In the genomic region with DNA sequence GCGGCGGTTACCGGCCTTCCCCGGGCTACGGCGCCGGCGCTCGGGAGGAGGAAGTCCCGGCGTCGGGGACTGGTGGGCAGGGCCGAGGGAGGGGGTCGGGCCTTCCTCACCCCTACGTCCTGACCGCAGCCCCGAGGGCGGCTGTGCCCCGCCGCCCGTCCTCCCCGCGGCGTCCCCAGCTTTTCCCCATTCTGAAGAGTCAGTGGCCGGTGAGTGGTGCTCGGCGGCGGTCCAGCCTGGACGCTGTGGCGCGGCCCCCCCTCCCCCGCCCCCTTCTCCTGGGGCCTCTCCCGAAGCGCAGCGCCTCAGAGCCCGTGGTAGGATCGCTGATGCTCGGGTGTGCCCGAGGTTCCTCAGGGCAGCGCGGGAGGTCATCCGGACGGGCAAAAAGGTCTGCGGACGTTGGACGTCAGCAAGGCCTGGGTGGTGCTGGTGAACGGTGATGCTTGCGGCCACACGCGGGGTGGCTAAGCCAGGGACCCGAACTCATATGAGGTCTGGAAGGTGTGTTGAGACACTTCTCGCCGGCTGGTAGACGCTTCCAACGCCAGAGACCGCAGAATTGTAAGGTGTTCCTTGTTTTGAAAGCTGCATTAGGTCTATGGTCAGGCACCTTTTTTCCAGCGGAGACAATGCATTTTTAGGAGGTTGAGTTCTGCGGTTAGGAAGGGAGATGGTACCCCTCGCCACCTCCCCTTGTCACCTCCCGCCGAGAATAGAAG, we compare ENCODE assay signal across 1 cellular context.
TF ChIP-seq lines count a peak whose summit lies in the region.

No MANE protein-coding gene starts in this region.

TF ChIP-seq in K562, 482 proteins besides CTCF, POLR2A, EP300 and RAD21 (continues in another document):
- TF ChIP-seq, protein P1, sequence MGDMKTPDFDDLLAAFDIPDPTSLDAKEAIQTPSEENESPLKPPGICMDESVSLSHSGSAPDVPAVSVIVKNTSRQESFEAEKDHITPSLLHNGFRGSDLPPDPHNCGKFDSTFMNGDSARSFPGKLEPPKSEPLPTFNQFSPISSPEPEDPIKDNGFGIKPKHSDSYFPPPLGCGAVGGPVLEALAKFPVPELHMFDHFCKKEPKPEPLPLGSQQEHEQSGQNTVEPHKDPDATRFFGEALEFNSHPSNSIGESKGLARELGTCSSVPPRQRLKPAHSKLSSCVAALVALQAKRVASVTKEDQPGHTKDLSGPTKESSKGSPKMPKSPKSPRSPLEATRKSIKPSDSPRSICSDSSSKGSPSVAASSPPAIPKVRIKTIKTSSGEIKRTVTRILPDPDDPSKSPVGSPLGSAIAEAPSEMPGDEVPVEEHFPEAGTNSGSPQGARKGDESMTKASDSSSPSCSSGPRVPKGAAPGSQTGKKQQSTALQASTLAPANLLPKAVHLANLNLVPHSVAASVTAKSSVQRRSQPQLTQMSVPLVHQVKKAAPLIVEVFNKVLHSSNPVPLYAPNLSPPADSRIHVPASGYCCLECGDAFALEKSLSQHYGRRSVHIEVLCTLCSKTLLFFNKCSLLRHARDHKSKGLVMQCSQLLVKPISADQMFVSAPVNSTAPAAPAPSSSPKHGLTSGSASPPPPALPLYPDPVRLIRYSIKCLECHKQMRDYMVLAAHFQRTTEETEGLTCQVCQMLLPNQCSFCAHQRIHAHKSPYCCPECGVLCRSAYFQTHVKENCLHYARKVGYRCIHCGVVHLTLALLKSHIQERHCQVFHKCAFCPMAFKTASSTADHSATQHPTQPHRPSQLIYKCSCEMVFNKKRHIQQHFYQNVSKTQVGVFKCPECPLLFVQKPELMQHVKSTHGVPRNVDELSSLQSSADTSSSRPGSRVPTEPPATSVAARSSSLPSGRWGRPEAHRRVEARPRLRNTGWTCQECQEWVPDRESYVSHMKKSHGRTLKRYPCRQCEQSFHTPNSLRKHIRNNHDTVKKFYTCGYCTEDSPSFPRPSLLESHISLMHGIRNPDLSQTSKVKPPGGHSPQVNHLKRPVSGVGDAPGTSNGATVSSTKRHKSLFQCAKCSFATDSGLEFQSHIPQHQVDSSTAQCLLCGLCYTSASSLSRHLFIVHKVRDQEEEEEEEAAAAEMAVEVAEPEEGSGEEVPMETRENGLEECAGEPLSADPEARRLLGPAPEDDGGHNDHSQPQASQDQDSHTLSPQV (IDR thresholded peaks at IDR 0.05), result 0 out of 2 replicates have a peak, but pooled peaks have one; percentile 21
- TF ChIP-seq, protein P2, sequence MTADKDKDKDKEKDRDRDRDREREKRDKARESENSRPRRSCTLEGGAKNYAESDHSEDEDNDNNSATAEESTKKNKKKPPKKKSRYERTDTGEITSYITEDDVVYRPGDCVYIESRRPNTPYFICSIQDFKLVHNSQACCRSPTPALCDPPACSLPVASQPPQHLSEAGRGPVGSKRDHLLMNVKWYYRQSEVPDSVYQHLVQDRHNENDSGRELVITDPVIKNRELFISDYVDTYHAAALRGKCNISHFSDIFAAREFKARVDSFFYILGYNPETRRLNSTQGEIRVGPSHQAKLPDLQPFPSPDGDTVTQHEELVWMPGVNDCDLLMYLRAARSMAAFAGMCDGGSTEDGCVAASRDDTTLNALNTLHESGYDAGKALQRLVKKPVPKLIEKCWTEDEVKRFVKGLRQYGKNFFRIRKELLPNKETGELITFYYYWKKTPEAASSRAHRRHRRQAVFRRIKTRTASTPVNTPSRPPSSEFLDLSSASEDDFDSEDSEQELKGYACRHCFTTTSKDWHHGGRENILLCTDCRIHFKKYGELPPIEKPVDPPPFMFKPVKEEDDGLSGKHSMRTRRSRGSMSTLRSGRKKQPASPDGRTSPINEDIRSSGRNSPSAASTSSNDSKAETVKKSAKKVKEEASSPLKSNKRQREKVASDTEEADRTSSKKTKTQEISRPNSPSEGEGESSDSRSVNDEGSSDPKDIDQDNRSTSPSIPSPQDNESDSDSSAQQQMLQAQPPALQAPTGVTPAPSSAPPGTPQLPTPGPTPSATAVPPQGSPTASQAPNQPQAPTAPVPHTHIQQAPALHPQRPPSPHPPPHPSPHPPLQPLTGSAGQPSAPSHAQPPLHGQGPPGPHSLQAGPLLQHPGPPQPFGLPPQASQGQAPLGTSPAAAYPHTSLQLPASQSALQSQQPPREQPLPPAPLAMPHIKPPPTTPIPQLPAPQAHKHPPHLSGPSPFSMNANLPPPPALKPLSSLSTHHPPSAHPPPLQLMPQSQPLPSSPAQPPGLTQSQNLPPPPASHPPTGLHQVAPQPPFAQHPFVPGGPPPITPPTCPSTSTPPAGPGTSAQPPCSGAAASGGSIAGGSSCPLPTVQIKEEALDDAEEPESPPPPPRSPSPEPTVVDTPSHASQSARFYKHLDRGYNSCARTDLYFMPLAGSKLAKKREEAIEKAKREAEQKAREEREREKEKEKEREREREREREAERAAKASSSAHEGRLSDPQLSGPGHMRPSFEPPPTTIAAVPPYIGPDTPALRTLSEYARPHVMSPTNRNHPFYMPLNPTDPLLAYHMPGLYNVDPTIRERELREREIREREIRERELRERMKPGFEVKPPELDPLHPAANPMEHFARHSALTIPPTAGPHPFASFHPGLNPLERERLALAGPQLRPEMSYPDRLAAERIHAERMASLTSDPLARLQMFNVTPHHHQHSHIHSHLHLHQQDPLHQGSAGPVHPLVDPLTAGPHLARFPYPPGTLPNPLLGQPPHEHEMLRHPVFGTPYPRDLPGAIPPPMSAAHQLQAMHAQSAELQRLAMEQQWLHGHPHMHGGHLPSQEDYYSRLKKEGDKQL (CRISPR knock-in tag; IDR thresholded peaks at IDR 0.05; ENCODE audit: borderline replicate concordance), result no peak
- TF ChIP-seq, protein P3, sequence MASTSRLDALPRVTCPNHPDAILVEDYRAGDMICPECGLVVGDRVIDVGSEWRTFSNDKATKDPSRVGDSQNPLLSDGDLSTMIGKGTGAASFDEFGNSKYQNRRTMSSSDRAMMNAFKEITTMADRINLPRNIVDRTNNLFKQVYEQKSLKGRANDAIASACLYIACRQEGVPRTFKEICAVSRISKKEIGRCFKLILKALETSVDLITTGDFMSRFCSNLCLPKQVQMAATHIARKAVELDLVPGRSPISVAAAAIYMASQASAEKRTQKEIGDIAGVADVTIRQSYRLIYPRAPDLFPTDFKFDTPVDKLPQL (IDR thresholded peaks at IDR 0.05; ENCODE audit: extremely low read depth, insufficient read length), result no peak
- TF ChIP-seq, protein P4, sequence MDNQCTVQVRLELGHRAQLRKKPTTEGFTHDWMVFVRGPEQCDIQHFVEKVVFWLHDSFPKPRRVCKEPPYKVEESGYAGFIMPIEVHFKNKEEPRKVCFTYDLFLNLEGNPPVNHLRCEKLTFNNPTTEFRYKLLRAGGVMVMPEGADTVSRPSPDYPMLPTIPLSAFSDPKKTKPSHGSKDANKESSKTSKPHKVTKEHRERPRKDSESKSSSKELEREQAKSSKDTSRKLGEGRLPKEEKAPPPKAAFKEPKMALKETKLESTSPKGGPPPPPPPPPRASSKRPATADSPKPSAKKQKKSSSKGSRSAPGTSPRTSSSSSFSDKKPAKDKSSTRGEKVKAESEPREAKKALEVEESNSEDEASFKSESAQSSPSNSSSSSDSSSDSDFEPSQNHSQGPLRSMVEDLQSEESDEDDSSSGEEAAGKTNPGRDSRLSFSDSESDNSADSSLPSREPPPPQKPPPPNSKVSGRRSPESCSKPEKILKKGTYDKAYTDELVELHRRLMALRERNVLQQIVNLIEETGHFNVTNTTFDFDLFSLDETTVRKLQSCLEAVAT (IDR thresholded peaks at IDR 0.05), result 0 out of 4 replicates have a peak, but pooled peaks of 1 of the 2 experiments have one; percentile 40
- peak; percentile 87 for TF ChIP-seq CBFB (CRISPR knock-in tag; IDR thresholded peaks at IDR 0.05)
- peak; percentile 83 for TF ChIP-seq RBBP5 (IDR thresholded peaks at IDR 0.05; ENCODE audit: borderline replicate concordance, insufficient read depth, low read length, poor library complexity, severe bottlenecking)
- TF ChIP-seq RBM25 (IDR thresholded peaks at IDR 0.05; ENCODE audit: low read depth, low read length, severe bottlenecking), result no peak
- TF ChIP-seq, protein P5, sequence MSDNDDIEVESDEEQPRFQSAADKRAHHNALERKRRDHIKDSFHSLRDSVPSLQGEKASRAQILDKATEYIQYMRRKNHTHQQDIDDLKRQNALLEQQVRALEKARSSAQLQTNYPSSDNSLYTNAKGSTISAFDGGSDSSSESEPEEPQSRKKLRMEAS (CRISPR knock-in tag; IDR thresholded peaks at IDR 0.05), result peak; percentile 31; the same call in 1 of the 2 replicates
- peak; percentile 27 for TF ChIP-seq KDM5B (IDR thresholded peaks at IDR 0.05; ENCODE audit: insufficient replicate concordance, low read depth, low read length)
- 0 out of 2 replicates have a peak, but pooled peaks have one; percentile 26 for TF ChIP-seq ZNF764 (CRISPR knock-in tag; IDR thresholded peaks at IDR 0.05; ENCODE audit: low read depth)
- TF ChIP-seq, protein P6, sequence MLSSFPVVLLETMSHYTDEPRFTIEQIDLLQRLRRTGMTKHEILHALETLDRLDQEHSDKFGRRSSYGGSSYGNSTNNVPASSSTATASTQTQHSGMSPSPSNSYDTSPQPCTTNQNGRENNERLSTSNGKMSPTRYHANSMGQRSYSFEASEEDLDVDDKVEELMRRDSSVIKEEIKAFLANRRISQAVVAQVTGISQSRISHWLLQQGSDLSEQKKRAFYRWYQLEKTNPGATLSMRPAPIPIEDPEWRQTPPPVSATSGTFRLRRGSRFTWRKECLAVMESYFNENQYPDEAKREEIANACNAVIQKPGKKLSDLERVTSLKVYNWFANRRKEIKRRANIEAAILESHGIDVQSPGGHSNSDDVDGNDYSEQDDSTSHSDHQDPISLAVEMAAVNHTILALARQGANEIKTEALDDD (IDR thresholded peaks at IDR 0.05), result no peak
- TF ChIP-seq LEF1 (IDR thresholded peaks at IDR 0.05), result no peak
- no peak for TF ChIP-seq MAFF (IDR thresholded peaks at IDR 0.05; ENCODE audit: low read length)
- no peak for TF ChIP-seq IRF2 (CRISPR knock-in tag; IDR thresholded peaks at IDR 0.05)
- peak; percentile 58 for TF ChIP-seq CTBP1 (IDR thresholded peaks at IDR 0.05; ENCODE audit: borderline replicate concordance)
- no peak for TF ChIP-seq E2F3 (CRISPR knock-in tag; IDR thresholded peaks at IDR 0.05)
- peak; percentile 73 for TF ChIP-seq TGIF2 (CRISPR knock-in tag; IDR thresholded peaks at IDR 0.05)
- no peak; a peak in 1 of 4 replicates for TF ChIP-seq NRF1 (conservative IDR thresholded peaks at IDR 0.05 in 1 of 2, IDR thresholded peaks at IDR 0.05 in 1 of 2)
- TF ChIP-seq PRMT5 (CRISPR knock-in tag; IDR thresholded peaks at IDR 0.05), result no peak
- no peak for TF ChIP-seq ZNF217 (CRISPR knock-in tag; IDR thresholded peaks at IDR 0.05)
- TF ChIP-seq CHD4 (IDR thresholded peaks at IDR 0.05; ENCODE audit: insufficient read depth, insufficient replicate concordance, low read depth, low read length, poor library complexity, severe bottlenecking), result no peak
- peak; percentile 58; the same call in 1 of the 2 replicates for TF ChIP-seq BCOR (IDR thresholded peaks at IDR 0.05)
- TF ChIP-seq MBD2 (IDR thresholded peaks at IDR 0.05; ENCODE audit: borderline replicate concordance, low read depth), result no peak
- peak; percentile 70 for TF ChIP-seq POLR2G (IDR thresholded peaks at IDR 0.05; ENCODE audit: low read depth, low read length)
- no peak for TF ChIP-seq ARHGAP35 (IDR thresholded peaks at IDR 0.05; ENCODE audit: partially characterized antibody)
- TF ChIP-seq, protein P7, sequence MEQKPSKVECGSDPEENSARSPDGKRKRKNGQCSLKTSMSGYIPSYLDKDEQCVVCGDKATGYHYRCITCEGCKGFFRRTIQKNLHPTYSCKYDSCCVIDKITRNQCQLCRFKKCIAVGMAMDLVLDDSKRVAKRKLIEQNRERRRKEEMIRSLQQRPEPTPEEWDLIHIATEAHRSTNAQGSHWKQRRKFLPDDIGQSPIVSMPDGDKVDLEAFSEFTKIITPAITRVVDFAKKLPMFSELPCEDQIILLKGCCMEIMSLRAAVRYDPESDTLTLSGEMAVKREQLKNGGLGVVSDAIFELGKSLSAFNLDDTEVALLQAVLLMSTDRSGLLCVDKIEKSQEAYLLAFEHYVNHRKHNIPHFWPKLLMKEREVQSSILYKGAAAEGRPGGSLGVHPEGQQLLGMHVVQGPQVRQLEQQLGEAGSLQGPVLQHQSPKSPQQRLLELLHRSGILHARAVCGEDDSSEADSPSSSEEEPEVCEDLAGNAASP (IDR thresholded peaks at IDR 0.05), result no peak
- TF ChIP-seq ZNF561 (CRISPR knock-in tag; conservative IDR thresholded peaks at IDR 0.05), result no peak
- TF ChIP-seq, protein P8, sequence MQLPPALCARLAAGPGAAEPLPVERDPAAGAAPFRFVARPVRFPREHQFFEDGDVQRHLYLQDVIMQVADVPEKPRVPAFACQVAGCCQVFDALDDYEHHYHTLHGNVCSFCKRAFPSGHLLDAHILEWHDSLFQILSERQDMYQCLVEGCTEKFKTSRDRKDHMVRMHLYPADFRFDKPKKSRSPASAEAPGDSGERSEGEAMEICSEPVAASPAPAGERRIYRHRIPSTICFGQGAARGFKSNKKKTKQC (CRISPR knock-in tag; IDR thresholded peaks at IDR 0.05), result no peak; the same call in 1 of the 2 replicates
- no peak for TF ChIP-seq NCOA4 (IDR thresholded peaks at IDR 0.05; ENCODE audit: partially characterized antibody)
- TF ChIP-seq, protein P9, sequence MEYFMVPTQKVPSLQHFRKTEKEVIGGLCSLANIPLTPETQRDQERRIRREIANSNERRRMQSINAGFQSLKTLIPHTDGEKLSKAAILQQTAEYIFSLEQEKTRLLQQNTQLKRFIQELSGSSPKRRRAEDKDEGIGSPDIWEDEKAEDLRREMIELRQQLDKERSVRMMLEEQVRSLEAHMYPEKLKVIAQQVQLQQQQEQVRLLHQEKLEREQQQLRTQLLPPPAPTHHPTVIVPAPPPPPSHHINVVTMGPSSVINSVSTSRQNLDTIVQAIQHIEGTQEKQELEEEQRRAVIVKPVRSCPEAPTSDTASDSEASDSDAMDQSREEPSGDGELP (CRISPR knock-in tag; IDR thresholded peaks at IDR 0.05; ENCODE audit: borderline replicate concordance), result peak; percentile 63
- TF ChIP-seq SMARCE1 (IDR thresholded peaks at IDR 0.05), result no peak
- 0 out of 2 replicates have a peak, but pooled peaks have one; percentile 54 for TF ChIP-seq RBM14 (IDR thresholded peaks at IDR 0.05; ENCODE audit: borderline replicate concordance, insufficient read depth, low read depth, low read length)
- TF ChIP-seq, protein P10, sequence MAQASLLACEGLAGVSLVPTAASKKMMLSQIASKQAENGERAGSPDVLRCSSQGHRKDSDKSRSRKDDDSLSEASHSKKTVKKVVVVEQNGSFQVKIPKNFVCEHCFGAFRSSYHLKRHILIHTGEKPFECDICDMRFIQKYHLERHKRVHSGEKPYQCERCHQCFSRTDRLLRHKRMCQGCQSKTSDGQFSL (CRISPR knock-in tag; IDR thresholded peaks at IDR 0.05), result peak; percentile 79
- TF ChIP-seq, protein P10 (tag; IDR thresholded peaks at IDR 0.05), result peak in 1 of 2 experiments; percentile 76; a peak in 2 of 4 replicates
- TF ChIP-seq ZNF583 (CRISPR knock-in tag; IDR thresholded peaks at IDR 0.05), result 0 out of 2 replicates have a peak, but pooled peaks have one; percentile 7
- peak; percentile 44; the same call in 1 of the 2 replicates for TF ChIP-seq XRCC5 (IDR thresholded peaks at IDR 0.05; ENCODE audit: low read depth, low read length)
- peak in 1 of 2 experiments; percentile 71; a peak in 1 of 4 replicates for TF ChIP-seq NONO (IDR thresholded peaks at IDR 0.05; ENCODE audit: low read depth in 2 of 2, low read length in 1 of 2)
- peak; percentile 52; the same call in 1 of the 2 replicates for TF ChIP-seq OTX1 (CRISPR knock-in tag; IDR thresholded peaks at IDR 0.05)
- TF ChIP-seq ZNF232 (CRISPR knock-in tag; IDR thresholded peaks at IDR 0.05), result no peak; the same call in 1 of the 2 replicates
- TF ChIP-seq DPF2 (IDR thresholded peaks at IDR 0.05), result peak; percentile 29; the same call in 1 of the 2 replicates
